ENCODE assay signal across 8 cellular contexts in genomic region chr19:17406039-17406886, GRCh38. TPM values are rescaled to one million over a fixed set of nuclear protein-coding genes. Genes with fewer than 3 reads are reported as not detected.
DNase-seq lines count a peak whose midpoint lies in the region; ATAC-seq and TF ChIP-seq lines count a peak whose summit lies in the region.

No MANE protein-coding gene starts in this region.

- H3K9me3 ChIP-seq in SK-N-MC (ENCODE audit: low read depth, low read length) (no peaks in the 10 kb centered on the region), esophagus squamous epithelium (no peaks in the 10 kb centered on the region), sigmoid colon (no peaks in the 10 kb centered on the region)

- H3K27ac ChIP-seq in SK-N-MC, result peak overlapping the region; percentile 25; the same call in 1 of the 2 replicates
- H3K27ac ChIP-seq in esophagus squamous epithelium, result peak overlapping the region; percentile 80 to 92 (median 90)
- peak overlapping the region; percentile 70 to 84 (median 75) for H3K27ac ChIP-seq in sigmoid colon

- peaks cover 4% of the 10 kb centered on the region for H3K27me3 Mint-ChIP-seq in endothelial cell (ENCODE audit: unreplicated experiment)

- H3K4me1 ChIP-seq in esophagus squamous epithelium (peaks cover 22 to 56% (median 23%) of the 10 kb centered on the region in 3 donors), sigmoid colon (peaks cover 0 to 50% (median 29%) of the 10 kb centered on the region in 4 donors)

- no peaks in the 10 kb centered on the region for H3K36me3 ChIP-seq in SK-N-MC (ENCODE audit: insufficient read depth, low read length)
- peaks cover 0 to 5% (median 0%) of the 10 kb centered on the region in 3 donors for H3K36me3 ChIP-seq in esophagus squamous epithelium
- peaks cover 0 to 10% (median 0%) of the 10 kb centered on the region in 4 donors for H3K36me3 ChIP-seq in sigmoid colon

- H3K27me3 ChIP-seq in esophagus squamous epithelium (no peaks in the 10 kb centered on the region), sigmoid colon (no peaks in the 10 kb centered on the region)

- peaks cover 4% of the 10 kb centered on the region for H3K36me3 Mint-ChIP-seq in endothelial cell (ENCODE audit: low read depth, unreplicated experiment)

- H3K4me3 Mint-ChIP-seq in endothelial cell (ENCODE audit: unreplicated experiment), result no peak overlapping the region

- H3K9me3 Mint-ChIP-seq in endothelial cell (ENCODE audit: unreplicated experiment), result no peaks in the 10 kb centered on the region

- DNase-seq in GDM1 (lab: John Stamatoyannopoulos, UW) (peak; percentile 74), SK-N-MC (ENCODE audit: low read depth, low spot score) (no peak), esophagus squamous epithelium (lab: John Stamatoyannopoulos, UW) (no peak), sigmoid colon (no peak), HuH-7.5 (ENCODE audit: low spot score) (no peak), endothelial cell (ENCODE audit: low spot score) (no peak)

- TF ChIP-seq EP300 in sigmoid colon (IDR thresholded peaks at IDR 0.05), result no peak

- H3K27ac Mint-ChIP-seq in endothelial cell (ENCODE audit: unreplicated experiment), result no peak overlapping the region

- no peak overlapping the region for H3K9ac ChIP-seq in SK-N-MC (ENCODE audit: insufficient read length)

- H3K4me1 Mint-ChIP-seq in endothelial cell (ENCODE audit: unreplicated experiment), result peaks cover 31% of the 10 kb centered on the region

- 48 to 53% methylated on average over 7 to 9 of the region's 10 CpGs for WGBS in esophagus squamous epithelium, 2 donors
- 46 to 71% methylated on average over 10 of the region's 10 CpGs for WGBS in sigmoid colon, 2 donors

- peak; percentile 23 for ATAC-seq in HG02571 (IDR thresholded peaks at IDR 0.05; ENCODE audit: unreplicated experiment)
- no peak for ATAC-seq in HG03457 (IDR thresholded peaks at IDR 0.05; ENCODE audit: unreplicated experiment)

- intact Hi-C loops in esophagus squamous epithelium (cut with DNase I), result no loop called here
- intact Hi-C loops in sigmoid colon (cut with DNase I), result no loop called here

- no peak for TF ChIP-seq POLR2A in esophagus squamous epithelium (IDR thresholded peaks at IDR 0.05)
- TF ChIP-seq POLR2A in sigmoid colon (IDR thresholded peaks at IDR 0.05), result no peak

- H3K4me3 ChIP-seq in SK-N-MC, result no peak overlapping the region
- H3K4me3 ChIP-seq in esophagus squamous epithelium, result peak overlapping the region; percentile 22 to 67 (median 42)
- H3K4me3 ChIP-seq in sigmoid colon, result peak overlapping the region in 3 of 4 donors; percentile 40 to 50 (median 48)

- TF ChIP-seq CTCF in esophagus squamous epithelium (IDR thresholded peaks at IDR 0.05) (no peak), sigmoid colon (IDR thresholded peaks at IDR 0.05) (no peak), endothelial cell (IDR thresholded peaks at IDR 0.05; ENCODE audit: unreplicated experiment) (no peak)

RNA-seq across cellular contexts. Expression of gene BST2, which starts 0.8 kb away (rescaled TPM):
- total RNA-seq in esophagus squamous epithelium (10 to 100 TPM in 3 of 4 donors, 1 to 10 TPM in 1; 4.1 to 66.8 (median 31.0) TPM), sigmoid colon (100 to 1,000 TPM in 3 of 4 donors, 10 to 100 TPM in 1; 81.0 to 125 (median 111) TPM), endothelial cell (ENCODE audit: unreplicated experiment) (97.8 TPM)
- polyA plus RNA-seq in sigmoid colon, result 100 to 1,000 TPM in 1 of 3 donors, 10 to 100 TPM in 2; 37.8 to 127 (median 40.7) TPM

RNA-seq across cellular contexts. Expression of gene CCDC194, which starts 12.3 kb away (rescaled TPM):
- total RNA-seq in esophagus squamous epithelium, result not detected
- 1 to 10 TPM in 1 of 4 donors, not detected in 3; 4.4 TPM for total RNA-seq in sigmoid colon
- under 1 TPM in 1 of 3 donors, not detected in 2; 0.35 TPM for polyA plus RNA-seq in sigmoid colon
- total RNA-seq in endothelial cell (ENCODE audit: unreplicated experiment), result 2.7 TPM

RNA-seq across cellular contexts. Expression of gene MVB12A, which starts 13.6 kb away (rescaled TPM):
- 10 to 100 TPM; 54.0 to 96.3 (median 61.7) TPM for total RNA-seq in esophagus squamous epithelium
- total RNA-seq in sigmoid colon, result 10 to 100 TPM; 40.4 to 55.8 (median 44.8) TPM
- 100 to 1,000 TPM in 1 of 3 donors, 10 to 100 TPM in 2; 71.5 to 102 (median 79.4) TPM for polyA plus RNA-seq in sigmoid colon
- 107 TPM for total RNA-seq in endothelial cell (ENCODE audit: unreplicated experiment)

RNA-seq across cellular contexts. Expression of gene PLVAP, which starts 29.1 kb away (rescaled TPM):
- total RNA-seq in esophagus squamous epithelium, result 10 to 100 TPM in 3 of 4 donors, 1 to 10 TPM in 1; 9.1 to 38.3 (median 25.7) TPM
- total RNA-seq in sigmoid colon, result 10 to 100 TPM; 10.5 to 34.6 (median 19.7) TPM
- 10 to 100 TPM in 2 of 3 donors, 1 to 10 TPM in 1; 3.0 to 54.7 (median 13.2) TPM for polyA plus RNA-seq in sigmoid colon
- total RNA-seq in endothelial cell (ENCODE audit: unreplicated experiment), result 1,569 TPM

RNA-seq across cellular contexts. Expression of gene TMEM221, which starts 42.2 kb away (rescaled TPM):
- total RNA-seq in esophagus squamous epithelium (under 1 TPM in 2 of 4 donors, not detected in 2; 0.19 to 0.26 TPM), sigmoid colon (1 to 10 TPM in 2 of 4 donors, under 1 TPM in 1, not detected in 1; 0.36 to 1.8 (median 1.7) TPM), endothelial cell (ENCODE audit: unreplicated experiment) (1.4 TPM)
- under 1 TPM in 1 of 3 donors, not detected in 2; 0.23 TPM for polyA plus RNA-seq in sigmoid colon

Comparison
In these comparisons a context has a peak if more than half of its experiments do, and no peak if none do; other contexts are left out.
1. H3K27ac ChIP-seq: peak in every context shown above with its lines; median percentile 90 in esophagus squamous epithelium; 75 in sigmoid colon; 25 in SK-N-MC.